In the genomic region with DNA sequence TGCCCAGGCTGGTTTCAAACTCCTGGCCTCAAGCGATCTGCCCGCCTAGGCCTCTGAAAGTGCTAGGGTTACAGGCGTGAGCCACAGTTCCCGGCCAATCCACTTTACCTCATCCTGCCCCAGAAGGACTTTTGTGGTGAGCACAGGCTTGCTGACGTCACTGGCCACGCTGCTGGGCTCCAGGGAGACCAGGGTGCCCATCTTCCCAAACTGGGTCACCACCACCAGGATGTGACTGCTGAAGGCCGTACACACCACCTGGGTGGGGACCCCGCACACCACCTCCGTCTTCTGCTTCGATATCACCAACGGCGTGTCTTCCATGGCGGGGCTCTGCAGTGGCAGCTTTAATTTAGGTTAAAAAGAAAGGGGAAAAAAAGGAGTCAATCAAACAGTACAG, we compare ENCODE assay signal across 8 cellular contexts. TPM values are rescaled to one million over a fixed set of nuclear protein-coding genes. Genes with fewer than 3 reads are reported as not detected.
DNase-seq lines count a peak whose midpoint lies in the region; ATAC-seq, FAIRE-seq and TF ChIP-seq lines count a peak whose summit lies in the region.

No MANE protein-coding gene starts in this region.

- peaks cover 26% of the 10 kb centered on the region for H3K4me1 ChIP-seq in CD4-positive, CD25-positive, alpha-beta regulatory T cell (ENCODE audit: control insufficient read depth, insufficient read depth, low read length, poor library complexity, severe bottlenecking)
- H3K4me1 ChIP-seq in kidney (ENCODE audit: control insufficient read depth in 1 of 2, insufficient read depth in 1 of 2, low read depth in 1 of 2, low read length in 2 of 2) = peaks cover 16 to 20% of the 10 kb centered on the region in 2 donors
- H3K4me1 ChIP-seq in suprapubic skin = peaks cover 69% of the 10 kb centered on the region

- H3K27ac ChIP-seq in CD4-positive, CD25-positive, alpha-beta regulatory T cell (ENCODE audit: insufficient read depth, low read length, poor library complexity, severe bottlenecking) = peak overlapping the region; percentile 79
- H3K27ac ChIP-seq in kidney (ENCODE audit: low read depth in 2 of 2, low read length in 2 of 2) (peak overlapping the region; percentile 11 to 23), suprapubic skin (peak overlapping the region; percentile 93)

- H3K4me3 Mint-ChIP-seq in CD4-positive, CD25-positive, alpha-beta regulatory T cell = peak overlapping the region; percentile 84 to 95 (median 92)
- peak overlapping the region; percentile 89 for H3K4me3 Mint-ChIP-seq in activated naive CD8-positive, alpha-beta T cell

- H3K9ac ChIP-seq in kidney (ENCODE audit: low read length in 2 of 2) = peak overlapping the region in 1 of 2 donors; percentile 58

- TF ChIP-seq POLR2A in suprapubic skin (IDR thresholded peaks at IDR 0.05) = no peak

- H3K4me3 ChIP-seq in CD4-positive, CD25-positive, alpha-beta regulatory T cell (ENCODE audit: low read depth, low read length) = peak overlapping the region; percentile 48
- H3K4me3 ChIP-seq in kidney (ENCODE audit: low read length in 2 of 2) (peak overlapping the region; percentile 36 to 88), suprapubic skin (peak overlapping the region; percentile 80)

- FAIRE-seq in kidney (lab: Jason Lieb, UNC) = no peak

- peak in 1 of 3 donors; percentile 13 for DNase-seq in CD4-positive, CD25-positive, alpha-beta regulatory T cell
- peak; percentile 72 for DNase-seq in LHCN-M2 (ENCODE audit: low read depth)
- peak; percentile 72 for DNase-seq in kidney
- peak in 1 of 2 donors; percentile 66 for DNase-seq in suprapubic skin (ENCODE audit: low spot score in 2 of 2)
- no peak for DNase-seq in NCI-H748 treated with DMSO at 0.1 percent for 48 hours (lab: John Stamatoyannopoulos, UW)
- no peak for DNase-seq in cerebellar nuclear complex (lab: John Stamatoyannopoulos, UW)

- H3K27ac Mint-ChIP-seq in CD4-positive, CD25-positive, alpha-beta regulatory T cell = peak overlapping the region; percentile 85
- peak overlapping the region; percentile 90 for H3K27ac Mint-ChIP-seq in activated naive CD8-positive, alpha-beta T cell

- intact Hi-C loops in kidney (cut with DNase I) = no loop called here

- peaks cover 6 to 37% (median 13%) of the 10 kb centered on the region in 4 donors for H3K4me1 Mint-ChIP-seq in CD4-positive, CD25-positive, alpha-beta regulatory T cell
- peaks cover 29% of the 10 kb centered on the region for H3K4me1 Mint-ChIP-seq in activated naive CD8-positive, alpha-beta T cell (ENCODE audit: low read depth)

- TF ChIP-seq CTCF in kidney (IDR thresholded peaks at IDR 0.05; ENCODE audit: borderline replicate concordance, extremely low read depth, insufficient read depth) = no peak
- TF ChIP-seq CTCF in suprapubic skin (IDR thresholded peaks at IDR 0.05) = no peak

- no peaks in the 10 kb centered on the region for H3K27me3 Mint-ChIP-seq in CD4-positive, CD25-positive, alpha-beta regulatory T cell
- H3K27me3 Mint-ChIP-seq in activated naive CD8-positive, alpha-beta T cell = no peaks in the 10 kb centered on the region

- H3K36me3 ChIP-seq in CD4-positive, CD25-positive, alpha-beta regulatory T cell (ENCODE audit: control insufficient read depth, insufficient read depth, low read length) = peaks cover 13% of the 10 kb centered on the region
- H3K36me3 ChIP-seq in kidney (ENCODE audit: control insufficient read depth in 1 of 2, insufficient read depth in 2 of 2, low read length in 2 of 2) (no peaks in the 10 kb centered on the region), suprapubic skin (peaks cover 6% of the 10 kb centered on the region)

- no peak for TF ChIP-seq EP300 in suprapubic skin (IDR thresholded peaks at IDR 0.05)

- H3K27me3 ChIP-seq in CD4-positive, CD25-positive, alpha-beta regulatory T cell (ENCODE audit: control insufficient read depth, insufficient read depth, low read length) = no peaks in the 10 kb centered on the region
- no peaks in the 10 kb centered on the region for H3K27me3 ChIP-seq in suprapubic skin

- peaks cover 3% of the 10 kb centered on the region for H3K36me3 Mint-ChIP-seq in CD4-positive, CD25-positive, alpha-beta regulatory T cell
- H3K36me3 Mint-ChIP-seq in activated naive CD8-positive, alpha-beta T cell = peaks cover 2% of the 10 kb centered on the region

- ATAC-seq in CD4-positive, CD25-positive, alpha-beta regulatory T cell (ENCODE audit: low read depth in 2 of 2) = no peak
- no peak for ATAC-seq in HG03159 (IDR thresholded peaks at IDR 0.05; ENCODE audit: unreplicated experiment)

- H3K9me3 Mint-ChIP-seq in CD4-positive, CD25-positive, alpha-beta regulatory T cell = no peaks in the 10 kb centered on the region
- no peaks in the 10 kb centered on the region for H3K9me3 Mint-ChIP-seq in activated naive CD8-positive, alpha-beta T cell (ENCODE audit: low read depth)

- no peaks in the 10 kb centered on the region for H3K9me3 ChIP-seq in CD4-positive, CD25-positive, alpha-beta regulatory T cell (ENCODE audit: control insufficient read depth in 2 of 2, low read length in 2 of 2)
- H3K9me3 ChIP-seq in kidney (ENCODE audit: control insufficient read depth in 1 of 2, low read length in 2 of 2) = no peaks in the 10 kb centered on the region
- H3K9me3 ChIP-seq in suprapubic skin = no peaks in the 10 kb centered on the region

- 55% methylated on average over 13 of the region's 13 CpGs for WGBS in suprapubic skin

RNA-seq across cellular contexts. Expression of a gene that starts 0.8 kb away (rescaled TPM):
- total RNA-seq in CD4-positive, CD25-positive, alpha-beta regulatory T cell = 16.3 TPM
- polyA plus RNA-seq in CD4-positive, CD25-positive, alpha-beta regulatory T cell = 10 to 100 TPM; 41.2 to 47.8 (median 46.6) TPM
- 89.6 and 91.1 TPM in 2 replicates for total RNA-seq in LHCN-M2 (2014; rRNA removed)
- polyA plus RNA-seq in LHCN-M2 (2012) = 65.5 TPM
- total RNA-seq in kidney = 29.7 TPM
- 66.6 TPM for polyA plus RNA-seq in kidney (ENCODE audit: insufficient read depth, low read depth, low replicate concordance)
- total RNA-seq in suprapubic skin = 10 to 100 TPM; 35.7 to 79.0 (median 62.0) TPM

RNA-seq across cellular contexts. Expression of a gene that starts 13.0 kb away (rescaled TPM):
- total RNA-seq in CD4-positive, CD25-positive, alpha-beta regulatory T cell = not detected
- under 1 TPM in 1 of 4 donors, not detected in 3; 0.25 TPM for polyA plus RNA-seq in CD4-positive, CD25-positive, alpha-beta regulatory T cell
- total RNA-seq in LHCN-M2 (2014; rRNA removed) (0.06 and 0.11 TPM in 2 replicates), kidney (11.0 TPM), suprapubic skin (100 to 1,000 TPM in 3 of 4 donors, 10 to 100 TPM in 1; 55.0 to 234 (median 112) TPM)
- 0.55 TPM for polyA plus RNA-seq in LHCN-M2 (2012)
- polyA plus RNA-seq in kidney (ENCODE audit: insufficient read depth, low read depth, low replicate concordance) = 6.8 TPM

RNA-seq across cellular contexts. Expression of a gene that starts 38.5 kb away (rescaled TPM):
- 61.5 TPM for total RNA-seq in CD4-positive, CD25-positive, alpha-beta regulatory T cell
- under 1 TPM; 0.31 to 0.62 (median 0.47) TPM for polyA plus RNA-seq in CD4-positive, CD25-positive, alpha-beta regulatory T cell
- total RNA-seq in LHCN-M2 (2014; rRNA removed) (15.5 and 16.1 TPM in 2 replicates), kidney (37.0 TPM), suprapubic skin (10 to 100 TPM; 29.3 to 65.0 (median 36.2) TPM)
- polyA plus RNA-seq in LHCN-M2 (2012) = 14.5 TPM
- polyA plus RNA-seq in kidney (ENCODE audit: insufficient read depth, low read depth, low replicate concordance) = 12.9 TPM

Comparison
In these comparisons a context has a peak if more than half of its experiments do, and no peak if none do; other contexts are left out.
1. DNase-seq: peak in LHCN-M2 (single experiment) and kidney (single experiment); none in NCI-H748 treated with DMSO at 0.1 percent for 48 hours (single experiment) and cerebellar nuclear complex (0 of 2).
2. H3K27ac ChIP-seq: peak in every context shown above with its lines; median percentile 93 in suprapubic skin; 79 in CD4-positive, CD25-positive, alpha-beta regulatory T cell; 17 in kidney.
3. RNA of a gene that starts 13.0 kb away (total RNA-seq): 55.0 to 234 TPM in suprapubic skin and 11.0 TPM in kidney (single experiment); 0.06 to 0.11 TPM in LHCN-M2 and not detected in CD4-positive, CD25-positive, alpha-beta regulatory T cell (single experiment); every median in the first group is over 10 times any median in the second.
4. Peak in every context shown above with its lines, with median percentiles within 50 percentile points of each other: H3K4me3 ChIP-seq.